Comparison of ENCODE assay signal across 1 cellular context in genomic region chr2:176103634-176104337, GRCh38.
TF ChIP-seq lines count a peak whose summit lies in the region.

No MANE protein-coding gene starts in this region.

TF ChIP-seq in HEK293, 187 proteins besides CTCF, POLR2A, EP300 and RAD21 (continued from another document):
- peak; percentile 23 for TF ChIP-seq PRDM10 (tag by site-specific recombination; IDR thresholded peaks at IDR 0.05)
- peak; percentile 84 for TF ChIP-seq GLIS1 (tag by site-specific recombination; IDR thresholded peaks at IDR 0.05)
- no peak for TF ChIP-seq ZNF146 (tag by site-specific recombination; IDR thresholded peaks at IDR 0.05)
- TF ChIP-seq GLIS2 (tag by site-specific recombination; IDR thresholded peaks at IDR 0.05), result peak; percentile 57
- TF ChIP-seq, protein P1, sequence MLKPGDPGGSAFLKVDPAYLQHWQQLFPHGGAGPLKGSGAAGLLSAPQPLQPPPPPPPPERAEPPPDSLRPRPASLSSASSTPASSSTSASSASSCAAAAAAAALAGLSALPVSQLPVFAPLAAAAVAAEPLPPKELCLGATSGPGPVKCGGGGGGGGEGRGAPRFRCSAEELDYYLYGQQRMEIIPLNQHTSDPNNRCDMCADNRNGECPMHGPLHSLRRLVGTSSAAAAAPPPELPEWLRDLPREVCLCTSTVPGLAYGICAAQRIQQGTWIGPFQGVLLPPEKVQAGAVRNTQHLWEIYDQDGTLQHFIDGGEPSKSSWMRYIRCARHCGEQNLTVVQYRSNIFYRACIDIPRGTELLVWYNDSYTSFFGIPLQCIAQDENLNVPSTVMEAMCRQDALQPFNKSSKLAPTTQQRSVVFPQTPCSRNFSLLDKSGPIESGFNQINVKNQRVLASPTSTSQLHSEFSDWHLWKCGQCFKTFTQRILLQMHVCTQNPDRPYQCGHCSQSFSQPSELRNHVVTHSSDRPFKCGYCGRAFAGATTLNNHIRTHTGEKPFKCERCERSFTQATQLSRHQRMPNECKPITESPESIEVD (tag by site-specific recombination; IDR thresholded peaks at IDR 0.05), result peak; percentile 89
- peak; percentile 9; the same call in 1 of the 2 replicates for TF ChIP-seq ZBTB8A (tag by site-specific recombination; IDR thresholded peaks at IDR 0.05)
- TF ChIP-seq, protein P2, sequence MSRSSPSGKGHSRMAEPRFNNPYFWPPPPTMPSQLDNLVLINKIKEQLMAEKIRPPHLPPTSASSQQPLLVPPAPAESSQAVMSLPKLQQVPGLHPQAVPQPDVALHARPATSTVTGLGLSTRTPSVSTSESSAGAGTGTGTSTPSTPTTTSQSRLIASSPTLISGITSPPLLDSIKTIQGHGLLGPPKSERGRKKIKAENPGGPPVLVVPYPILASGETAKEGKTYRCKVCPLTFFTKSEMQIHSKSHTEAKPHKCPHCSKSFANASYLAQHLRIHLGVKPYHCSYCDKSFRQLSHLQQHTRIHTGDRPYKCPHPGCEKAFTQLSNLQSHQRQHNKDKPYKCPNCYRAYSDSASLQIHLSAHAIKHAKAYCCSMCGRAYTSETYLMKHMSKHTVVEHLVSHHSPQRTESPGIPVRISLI (tag by site-specific recombination; IDR thresholded peaks at IDR 0.05), result peak; percentile 81
- TF ChIP-seq, protein P3, sequence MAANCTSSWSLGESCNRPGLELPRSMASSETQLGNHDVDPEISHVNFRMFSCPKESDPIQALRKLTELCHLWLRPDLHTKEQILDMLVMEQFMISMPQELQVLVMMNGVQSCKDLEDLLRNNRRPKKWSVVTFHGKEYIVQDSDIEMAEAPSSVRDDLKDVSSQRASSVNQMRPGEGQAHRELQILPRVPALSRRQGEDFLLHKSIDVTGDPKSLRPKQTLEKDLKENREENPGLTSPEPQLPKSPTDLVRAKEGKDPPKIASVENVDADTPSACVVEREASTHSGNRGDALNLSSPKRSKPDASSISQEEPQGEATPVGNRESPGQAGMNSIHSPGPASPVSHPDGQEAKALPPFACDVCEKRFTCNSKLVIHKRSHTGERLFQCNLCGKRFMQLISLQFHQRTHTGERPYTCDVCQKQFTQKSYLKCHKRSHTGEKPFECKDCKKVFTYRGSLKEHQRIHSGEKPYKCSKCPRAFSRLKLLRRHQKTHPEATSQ (tag by site-specific recombination; IDR thresholded peaks at IDR 0.05), result no peak
- TF ChIP-seq PRDM1 (tag by site-specific recombination; IDR thresholded peaks at IDR 0.05), result peak; percentile 43; the same call in 1 of the 2 replicates
- TF ChIP-seq ZNF366 (tag by site-specific recombination; conservative IDR thresholded peaks at IDR 0.05), result peak; percentile 62
- peak; percentile 38 for TF ChIP-seq ZIC2 (tag by site-specific recombination; IDR thresholded peaks at IDR 0.05)
